1 cellular context compared by ENCODE assay signal in the genomic region with DNA sequence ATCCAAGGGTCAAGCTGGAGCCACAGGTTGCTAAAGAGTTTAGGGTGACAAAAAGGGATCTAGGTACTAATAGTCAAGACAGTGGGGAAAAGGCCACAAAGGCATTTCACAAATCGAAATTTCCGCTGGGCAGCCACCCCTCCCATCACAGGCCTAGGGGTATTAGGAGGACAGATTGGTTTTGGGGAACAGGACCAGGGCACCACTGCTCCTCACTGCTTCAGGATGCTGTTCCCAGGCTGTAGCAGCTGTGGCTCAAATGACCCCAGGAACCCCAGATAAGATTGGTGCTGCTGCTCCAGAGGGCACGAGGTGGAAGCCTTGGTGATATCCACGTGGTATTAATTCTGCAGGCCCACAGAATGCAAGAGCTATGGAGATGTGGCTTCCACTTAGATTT.
A peak's percentile ranks its signal among the peaks of the same experiment; 100 is the strongest.
TF ChIP-seq lines count a peak whose summit lies in the region.

No MANE protein-coding gene starts in this region.

TF ChIP-seq in HEK293, 187 proteins besides CTCF, POLR2A, EP300 and RAD21:
- TF ChIP-seq ZNF585B (tag by site-specific recombination; IDR thresholded peaks at IDR 0.05): peak; percentile 91
- TF ChIP-seq ZNF341 (tag by site-specific recombination; IDR thresholded peaks at IDR 0.05; ENCODE audit: low read depth): no peak
- TF ChIP-seq ZNF530 (tag by site-specific recombination; IDR thresholded peaks at IDR 0.05; ENCODE audit: low read depth): no peak
- no peak for TF ChIP-seq ZIC2 (tag by site-specific recombination; IDR thresholded peaks at IDR 0.05)
- TF ChIP-seq ZNF843 (tag by site-specific recombination; IDR thresholded peaks at IDR 0.05): no peak
- TF ChIP-seq ZNF324 (tag by site-specific recombination; IDR thresholded peaks at IDR 0.05): no peak
- peak; percentile 55 for TF ChIP-seq SETDB1 (IDR thresholded peaks at IDR 0.05; ENCODE audit: insufficient read length, low read length)
- TF ChIP-seq ZNF776 (tag by site-specific recombination; IDR thresholded peaks at IDR 0.05; ENCODE audit: borderline replicate concordance): no peak
TF ChIP-seq in HEK293: peak in this region for 2.
